Comparison of ENCODE assay signal across 17 cellular contexts in the genomic region with DNA sequence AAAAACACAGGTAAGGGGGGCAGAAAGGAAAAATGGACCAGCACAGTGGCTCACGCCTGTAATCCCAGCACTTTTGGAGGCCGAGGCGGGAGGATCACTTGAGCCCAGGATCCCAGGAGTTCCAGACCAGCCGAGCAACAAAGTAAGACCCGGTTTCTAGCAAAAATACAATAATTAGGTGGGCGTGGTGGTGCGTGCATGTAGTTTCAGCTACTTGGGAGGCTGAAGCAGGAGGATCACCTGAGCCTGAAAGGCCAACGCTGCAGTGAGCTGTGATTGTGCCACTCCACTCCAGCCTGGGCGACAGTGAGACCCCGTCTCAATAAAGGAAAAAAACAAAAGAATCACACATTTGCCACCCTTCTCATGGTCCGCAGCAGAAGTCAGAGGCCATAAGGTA.
DNase-seq lines count a peak whose midpoint lies in the region; ATAC-seq and TF ChIP-seq lines count a peak whose summit lies in the region.
"Had no signal": no experiment of that assay in that cellular context is flagged by ENCODE, and none has a peak within 500 bp of the region (broad histone marks: within the 10 kb centered on the region; RNA-seq: fewer than 3 reads in every experiment).

No MANE protein-coding gene starts in this region.

- H3K27me3 Mint-ChIP-seq in activated naive CD8-positive, alpha-beta T cell treated with anti-CD3 and anti-CD28 coated beads, Interleukin-2, amount 10 ng/mL, durations not matched to agents 7 days and 5 days = peaks cover 10% of the 10 kb centered on the region
- H3K27me3 Mint-ChIP-seq in activated naive CD8-positive, alpha-beta T cell treated with anti-CD3 and anti-CD28 coated beads, Interleukin-2, amount 50 U/mL, for 24 hours = peaks cover 30% of the 10 kb centered on the region
- peaks cover 43% of the 10 kb centered on the region for H3K27me3 Mint-ChIP-seq in type B pancreatic cell

- intact Hi-C loops in posterior vena cava (cut with DNase I) = no loop called here

- TF ChIP-seq CTCF in type B pancreatic cell (conservative IDR thresholded peaks at IDR 0.05) = no peak

- POLR2A ChIA-PET in activated naive CD8-positive, alpha-beta T cell treated with anti-CD3 and anti-CD28 coated beads, Interleukin-2, amount 10 ng/mL, durations not matched to agents 7 days and 5 days (lab: Charles Lee) = no interaction called here

- no peaks in the 10 kb centered on the region for H3K36me3 Mint-ChIP-seq in activated naive CD8-positive, alpha-beta T cell treated with anti-CD3 and anti-CD28 coated beads, Interleukin-2, amount 10 ng/mL, durations not matched to agents 7 days and 5 days
- H3K36me3 Mint-ChIP-seq in activated naive CD8-positive, alpha-beta T cell treated with anti-CD3 and anti-CD28 coated beads, Interleukin-2, amount 50 U/mL, for 24 hours (ENCODE audit: low read depth) = no peaks in the 10 kb centered on the region
- H3K36me3 Mint-ChIP-seq in type B pancreatic cell = no peaks in the 10 kb centered on the region
- H3K36me3 Mint-ChIP-seq: CD8-positive, alpha-beta memory T cell had no signal

- ATAC-seq in activated naive CD8-positive, alpha-beta T cell treated with anti-CD3 and anti-CD28 coated beads, Interleukin-2, amount 10 ng/mL, durations not matched to agents 7 days and 5 days (ENCODE audit: low read depth) = no peak
- ATAC-seq in activated naive CD8-positive, alpha-beta T cell treated with anti-CD3 and anti-CD28 coated beads, Interleukin-2, amount 50 U/mL, for 24 hours = no peak
- no peak for ATAC-seq in HG02981 (IDR thresholded peaks at IDR 0.05; ENCODE audit: unreplicated experiment)
- ATAC-seq: A549, K562, Right ventricle myocardium inferior had no signal

- no peak overlapping the region for H3K4me3 Mint-ChIP-seq in activated naive CD8-positive, alpha-beta T cell treated with anti-CD3 and anti-CD28 coated beads, Interleukin-2, amount 10 ng/mL, durations not matched to agents 7 days and 5 days
- no peak overlapping the region for H3K4me3 Mint-ChIP-seq in activated naive CD8-positive, alpha-beta T cell treated with anti-CD3 and anti-CD28 coated beads, Interleukin-2, amount 50 U/mL, for 24 hours
- H3K4me3 Mint-ChIP-seq in type B pancreatic cell = no peak overlapping the region
- H3K4me3 Mint-ChIP-seq: CD8-positive, alpha-beta memory T cell; HFFc6 had no signal

- H3K9me3 Mint-ChIP-seq in activated naive CD8-positive, alpha-beta T cell treated with anti-CD3 and anti-CD28 coated beads, Interleukin-2, amount 10 ng/mL, durations not matched to agents 7 days and 5 days = no peaks in the 10 kb centered on the region
- no peaks in the 10 kb centered on the region for H3K9me3 Mint-ChIP-seq in activated naive CD8-positive, alpha-beta T cell treated with anti-CD3 and anti-CD28 coated beads, Interleukin-2, amount 50 U/mL, for 24 hours
- H3K9me3 Mint-ChIP-seq in type B pancreatic cell = no peaks in the 10 kb centered on the region
- H3K9me3 Mint-ChIP-seq: CD8-positive, alpha-beta memory T cell had no signal

- peak; percentile 2 for DNase-seq in activated naive CD8-positive, alpha-beta T cell treated with anti-CD3 and anti-CD28 coated beads, Interleukin-2, amount 10 ng/mL, durations not matched to agents 7 days and 5 days
- DNase-seq in activated naive CD8-positive, alpha-beta T cell treated with anti-CD3 and anti-CD28 coated beads, Interleukin-2, amount 50 U/mL, for 24 hours = no peak
- DNase-seq in ecto neural progenitor cell (ENCODE audit: low spot score) (peak; percentile 29), posterior vena cava (ENCODE audit: low spot score) (peak; percentile 46), type B pancreatic cell (ENCODE audit: extremely low spot score, unreplicated experiment) (peak; percentile 37), NCI-H748 (lab: John Stamatoyannopoulos, UW; ENCODE audit: unreplicated experiment) (no peak), NCI-H1694 (lab: John Stamatoyannopoulos, UW) (no peak)
- DNase-seq: DMS79 treated with DMSO at 0.1 percent for 48 hours, HFFc6, NCI-H1105, NCI-H2081 treated with DMSO at 0.1 percent for 48 hours, NCI-H774 had no signal

- H3K4me1 Mint-ChIP-seq in activated naive CD8-positive, alpha-beta T cell treated with anti-CD3 and anti-CD28 coated beads, Interleukin-2, amount 10 ng/mL, durations not matched to agents 7 days and 5 days = no peaks in the 10 kb centered on the region
- no peaks in the 10 kb centered on the region for H3K4me1 Mint-ChIP-seq in activated naive CD8-positive, alpha-beta T cell treated with anti-CD3 and anti-CD28 coated beads, Interleukin-2, amount 50 U/mL, for 24 hours
- peaks cover under 1% of the 10 kb centered on the region for H3K4me1 Mint-ChIP-seq in type B pancreatic cell (ENCODE audit: unreplicated experiment)
- H3K4me1 Mint-ChIP-seq: CD8-positive, alpha-beta memory T cell had no signal

- no peak overlapping the region for H3K27ac Mint-ChIP-seq in activated naive CD8-positive, alpha-beta T cell treated with anti-CD3 and anti-CD28 coated beads, Interleukin-2, amount 10 ng/mL, durations not matched to agents 7 days and 5 days
- H3K27ac Mint-ChIP-seq in activated naive CD8-positive, alpha-beta T cell treated with anti-CD3 and anti-CD28 coated beads, Interleukin-2, amount 50 U/mL, for 24 hours = no peak overlapping the region
- no peak overlapping the region for H3K27ac Mint-ChIP-seq in type B pancreatic cell
- H3K27ac Mint-ChIP-seq: HFFc6 had no signal

Comparison
In these comparisons a context has a peak if more than half of its experiments do, and no peak if none do; other contexts are left out.
1. DNase-seq: peak in activated naive CD8-positive, alpha-beta T cell treated with anti-CD3 and anti-CD28 coated beads, Interleukin-2, amount 10 ng/mL, durations not matched to agents 7 days and 5 days (single experiment), ecto neural progenitor cell (single experiment), posterior vena cava (single experiment) and type B pancreatic cell (single experiment); none in activated naive CD8-positive, alpha-beta T cell treated with anti-CD3 and anti-CD28 coated beads, Interleukin-2, amount 50 U/mL, for 24 hours (single experiment), NCI-H748 (single experiment) and NCI-H1694 (single experiment).